Comparison of ENCODE assay signal across 22 cellular contexts in the genomic region with DNA sequence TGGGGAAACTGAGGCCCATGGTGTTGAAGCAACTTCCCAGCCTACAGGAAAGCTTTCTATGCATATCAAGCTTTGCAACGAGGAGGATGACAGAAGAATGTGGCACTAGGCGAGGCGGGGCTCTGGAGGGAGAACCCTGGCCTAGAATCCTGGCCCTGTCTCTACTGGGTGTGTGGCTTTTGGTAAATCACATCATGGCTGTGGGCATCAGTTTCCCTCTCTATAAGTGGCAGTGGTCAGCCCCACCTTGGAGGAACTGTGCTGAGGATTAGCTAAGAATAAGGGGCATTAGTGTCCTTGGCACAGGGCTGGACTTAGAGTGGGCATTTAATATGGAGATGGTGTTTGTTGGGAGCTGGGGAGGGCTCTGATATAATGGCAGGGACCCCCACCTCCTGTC.
DNase-seq lines count a peak whose midpoint lies in the region; ATAC-seq, FAIRE-seq and TF ChIP-seq lines count a peak whose summit lies in the region.
"Had no signal": no experiment of that assay in that cellular context is flagged by ENCODE, and none has a peak within 500 bp of the region (broad histone marks: within the 10 kb centered on the region; RNA-seq: fewer than 3 reads in every experiment).

No MANE protein-coding gene starts in this region.

- no peak for FAIRE-seq in GM12878 (lab: Jason Lieb, UNC)
- FAIRE-seq: endometrium, TTC549 had no signal

- TF ChIP-seq CTCF in KMS-11 (conservative IDR thresholded peaks at IDR 0.05; ENCODE audit: low read depth, low read length) (no peak), GM12878 (IDR thresholded peaks at IDR 0.05 in 2 of 3, conservative IDR thresholded peaks at IDR 0.05 in 1 of 3; ENCODE audit: control insufficient read depth in 2 of 3, extremely low read depth in 1 of 3, insufficient read depth in 1 of 3, low read depth in 3 of 3, low read length in 3 of 3) (no peak)

- H3K4me3 ChIP-seq in KMS-11 (IDR thresholded peaks at IDR 0.05; ENCODE audit: insufficient read depth, low read depth, low read length), result no peak overlapping the region
- no peak overlapping the region for H3K4me3 ChIP-seq in GM12878
- H3K4me3 ChIP-seq: colonic mucosa, lung, smooth muscle cell, upper lobe of right lung had no signal

- peaks cover 75% of the 10 kb centered on the region for H3K4me1 Mint-ChIP-seq in activated CD8-positive, alpha-beta memory T cell treated with anti-CD3 and anti-CD28 coated beads, Interleukin-2, amount 10 ng/mL, durations not matched to agents 7 days and 5 days
- peaks cover 97% of the 10 kb centered on the region for H3K4me1 Mint-ChIP-seq in stimulated activated naive CD8-positive, alpha-beta T cell treated with anti-CD3 and anti-CD28 coated beads, Interleukin-15, amount 100 ng/mL, for 72 hours

- BruUV-seq in GM12878 (replicated peaks; lab: Mats Ljungman, UMichigan), result no TSS peak

- no peaks in the 10 kb centered on the region for H3K79me2 ChIP-seq in KMS-11 (ENCODE audit: insufficient read depth, low read depth)
- H3K79me2 ChIP-seq in GM12878 (ENCODE audit: control insufficient read depth, insufficient read depth, low read length), result no peaks in the 10 kb centered on the region

- H3K36me3 ChIP-seq in KMS-11 (ENCODE audit: insufficient read depth) (no peaks in the 10 kb centered on the region), GM12878 (ENCODE audit: control insufficient read depth in 2 of 2, insufficient read depth in 2 of 2, low read length in 1 of 2) (no peaks in the 10 kb centered on the region)
- H3K36me3 ChIP-seq: colonic mucosa, upper lobe of right lung had no signal

- no peak overlapping the region for H3K4me3 Mint-ChIP-seq in activated CD8-positive, alpha-beta memory T cell treated with anti-CD3 and anti-CD28 coated beads, Interleukin-2, amount 10 ng/mL, durations not matched to agents 7 days and 5 days
- peak overlapping the region; percentile 67 to 73 for H3K4me3 Mint-ChIP-seq in stimulated activated naive CD8-positive, alpha-beta T cell treated with anti-CD3 and anti-CD28 coated beads, Interleukin-15, amount 100 ng/mL, for 72 hours
- H3K4me3 Mint-ChIP-seq: stimulated activated naive B cell treated with anti-CD40 and anti-IgM and Interleukin-4, amounts not matched to agents 10 μg/mL and 1 μg/mL and 100 μg/mL, for 72 hours had no signal

- H3K27ac ChIP-seq in KMS-11 (peak overlapping the region; percentile 46), GM12878 (ENCODE audit: control insufficient read depth, insufficient read depth) (no peak overlapping the region; the same call in 1 of the 2 replicates)
- H3K27ac ChIP-seq: colonic mucosa, upper lobe of right lung had no signal

- no peak for TF ChIP-seq RAD21 in GM12878 (IDR thresholded peaks at IDR 0.05; ENCODE audit: insufficient read depth, low read depth, low read length)

- H4K20me1 ChIP-seq in KMS-11 (ENCODE audit: insufficient read depth) (no peaks in the 10 kb centered on the region), GM12878 (ENCODE audit: control insufficient read depth, insufficient read depth) (no peaks in the 10 kb centered on the region)

- intact Hi-C loops in GM12878 (cut with micrococcal nuclease; ENCODE audit: unreplicated experiment), result no loop called here

- DNase-seq in activated CD8-positive, alpha-beta memory T cell treated with anti-CD3 and anti-CD28 coated beads, Interleukin-2, amount 10 ng/mL, durations not matched to agents 7 days and 5 days, result no peak
- DNase-seq in activated CD8-positive, alpha-beta memory T cell treated with anti-CD3 and anti-CD28 coated beads, Interleukin-2, amount 50 U/mL, for 4 hours, result no peak
- DNase-seq in GM12878 (ENCODE audit: low read depth, low spot score), result no peak
- DNase-seq in stimulated activated naive CD8-positive, alpha-beta T cell treated with anti-CD3 and anti-CD28 coated beads, Interleukin-15, amount 100 ng/mL, for 72 hours, result no peak
- no peak for DNase-seq in KG1 (lab: John Stamatoyannopoulos, UW)
- no peak for DNase-seq in stimulated activated naive CD4-positive, alpha-beta T cell (lab: John Stamatoyannopoulos, UW)
- DNase-seq in NCI-H2196 treated with DMSO at 0.1 percent for 48 hours (lab: John Stamatoyannopoulos, UW; ENCODE audit: unreplicated experiment), result no peak
- DNase-seq: activated CD4-positive, alpha-beta T cell treated with anti-CD3 and anti-CD28 coated beads for 1 hour; colonic mucosa; GOT3; islet precursor cell; NCI-H1105 treated with DMSO at 0.1 percent for 48 hours; NCI-H2029 treated with DMSO at 0.1 percent for 48 hours; NCI-H345; Right ventricle myocardium superior; stimulated activated naive B cell treated with anti-CD40 and anti-IgM and Interleukin-4, amounts not matched to agents 10 μg/mL and 1 μg/mL and 100 μg/mL, for 72 hours; upper lobe of right lung had no signal

- POLR2A ChIA-PET in GM12878 (lab: Charles Lee), result interaction anchor here (1.8 to 1.9 kb wide), 2 partner anchors 7 to 10 kb away, joined by 5 to 6 read pairs; no protein-coding TSS in a partner anchor

- WGBS in GM12878 (ENCODE audit: insufficient coverage, insufficient replicate concordance, low lambda C conversion rate, missing lambda C conversion rate), result 6% methylated on average over 3 of the region's 3 CpGs

- no peaks in the 10 kb centered on the region for H3K27me3 Mint-ChIP-seq in activated CD8-positive, alpha-beta memory T cell treated with anti-CD3 and anti-CD28 coated beads, Interleukin-2, amount 10 ng/mL, durations not matched to agents 7 days and 5 days
- H3K27me3 Mint-ChIP-seq in stimulated activated naive CD8-positive, alpha-beta T cell treated with anti-CD3 and anti-CD28 coated beads, Interleukin-15, amount 100 ng/mL, for 72 hours, result no peaks in the 10 kb centered on the region

- peaks cover 37% of the 10 kb centered on the region for H3K4me1 ChIP-seq in KMS-11 (ENCODE audit: low read depth, poor library complexity, severe bottlenecking)
- peaks cover 36% of the 10 kb centered on the region for H3K4me1 ChIP-seq in GM12878 (ENCODE audit: control insufficient read depth, insufficient read depth, low read length)
- H3K4me1 ChIP-seq: colonic mucosa, upper lobe of right lung had no signal

- CTCF ChIA-PET in activated CD8-positive, alpha-beta memory T cell treated with anti-CD3 and anti-CD28 coated beads, Interleukin-2, amount 10 ng/mL, durations not matched to agents 7 days and 5 days (lab: Charles Lee), result interaction anchor here (0.9 to 3.2 kb wide), 12 partner anchors 9 to 256 kb away, joined by 3 to 20 read pairs (median 10); no protein-coding TSS in a partner anchor
- CTCF ChIA-PET in GM12878 (lab: Yijun Ruan, JAX), result interaction anchor here (0.8 to 9.4 kb wide), 14 partner anchors 8 to 256 kb away, joined by 3 to 160 read pairs (median 6); no protein-coding TSS in a partner anchor

- no peak for TF ChIP-seq POLR2A in GM12878 (IDR thresholded peaks at IDR 0.05; ENCODE audit: low read depth, low read length)

- H3K9me3 ChIP-seq in GM12878 (replicated peaks; ENCODE audit: control insufficient read depth, insufficient read depth, low read length), result no peaks in the 10 kb centered on the region
- H3K9me3 ChIP-seq: colonic mucosa, upper lobe of right lung had no signal

- no peaks in the 10 kb centered on the region for H3K9me3 Mint-ChIP-seq in activated CD8-positive, alpha-beta memory T cell treated with anti-CD3 and anti-CD28 coated beads, Interleukin-2, amount 10 ng/mL, durations not matched to agents 7 days and 5 days (ENCODE audit: low read depth)
- no peaks in the 10 kb centered on the region for H3K9me3 Mint-ChIP-seq in stimulated activated naive CD8-positive, alpha-beta T cell treated with anti-CD3 and anti-CD28 coated beads, Interleukin-15, amount 100 ng/mL, for 72 hours
- H3K9me3 Mint-ChIP-seq: stimulated activated naive B cell treated with anti-CD40 and anti-IgM and Interleukin-4, amounts not matched to agents 10 μg/mL and 1 μg/mL and 100 μg/mL, for 72 hours had no signal

- peaks cover 2% of the 10 kb centered on the region for H3K36me3 Mint-ChIP-seq in activated CD8-positive, alpha-beta memory T cell treated with anti-CD3 and anti-CD28 coated beads, Interleukin-2, amount 10 ng/mL, durations not matched to agents 7 days and 5 days
- H3K36me3 Mint-ChIP-seq: stimulated activated naive B cell treated with anti-CD40 and anti-IgM and Interleukin-4, amounts not matched to agents 10 μg/mL and 1 μg/mL and 100 μg/mL, for 72 hours had no signal

- H3K27ac Mint-ChIP-seq in activated CD8-positive, alpha-beta memory T cell treated with anti-CD3 and anti-CD28 coated beads, Interleukin-2, amount 10 ng/mL, durations not matched to agents 7 days and 5 days, result peak overlapping the region; percentile 84
- H3K27ac Mint-ChIP-seq in stimulated activated naive CD8-positive, alpha-beta T cell treated with anti-CD3 and anti-CD28 coated beads, Interleukin-15, amount 100 ng/mL, for 72 hours, result peak overlapping the region; percentile 17 to 31
- H3K27ac Mint-ChIP-seq: stimulated activated naive B cell treated with anti-CD40 and anti-IgM and Interleukin-4, amounts not matched to agents 10 μg/mL and 1 μg/mL and 100 μg/mL, for 72 hours had no signal

- SMC1A ChIA-PET in GM12878 (lab: Charles Lee; ENCODE audit: uncharacterized antibody, unreplicated experiment), result interaction anchor here (0.7 to 3.1 kb wide), 11 partner anchors 9 to 125 kb away, joined by 3 to 17 read pairs (median 4); no protein-coding TSS in a partner anchor

- RAD21 ChIA-PET in GM12878 (lab: Charles Lee; ENCODE audit: unreplicated experiment), result interaction anchor here (1.0 to 2.7 kb wide), 9 partner anchors 9 to 256 kb away, joined by 3 to 16 read pairs (median 5); no protein-coding TSS in a partner anchor

- H3K9ac ChIP-seq in KMS-11, result no peak overlapping the region
- H3K9ac ChIP-seq in GM12878 (ENCODE audit: control insufficient read depth, insufficient read depth, low read length), result no peak overlapping the region

- no peak overlapping the region for H2AFZ ChIP-seq in KMS-11 (ENCODE audit: low read depth)
- no peak overlapping the region for H2AFZ ChIP-seq in GM12878 (ENCODE audit: control insufficient read depth, low read depth, low read length)

- H3K27me3 ChIP-seq in KMS-11 (ENCODE audit: insufficient read depth, low read depth) (no peaks in the 10 kb centered on the region), GM12878 (replicated peaks in 1 of 2; ENCODE audit: control insufficient read depth in 2 of 2, insufficient read depth in 2 of 2, low read length in 1 of 2) (no peaks in the 10 kb centered on the region)
- H3K27me3 ChIP-seq: colonic mucosa, upper lobe of right lung had no signal

- in situ Hi-C loops in GM12878 (cut with MboI), result no loop called here

- ATAC-seq in activated CD8-positive, alpha-beta memory T cell treated with anti-CD3 and anti-CD28 coated beads, Interleukin-2, amount 10 ng/mL, durations not matched to agents 7 days and 5 days, result no peak
- no peak for ATAC-seq in GM12878
- no peak for ATAC-seq in stimulated activated naive CD8-positive, alpha-beta T cell treated with anti-CD3 and anti-CD28 coated beads, Interleukin-15, amount 100 ng/mL, for 72 hours
- ATAC-seq: upper lobe of right lung had no signal

- H3K4me2 ChIP-seq in KMS-11 (peak overlapping the region; percentile 49), GM12878 (ENCODE audit: control insufficient read depth, insufficient read depth) (peak overlapping the region; percentile 59; the same call in 1 of the 2 replicates)
- H3K4me2 ChIP-seq: smooth muscle cell had no signal

- no peak for TF ChIP-seq EP300 in GM12878 (IDR thresholded peaks at IDR 0.05; ENCODE audit: borderline replicate concordance in 1 of 2, control insufficient read depth in 1 of 2, low read depth in 2 of 2, low read length in 2 of 2)

TF ChIP-seq in GM12878, 131 proteins besides CTCF, POLR2A, EP300 and RAD21 (continues in another document):
- TF ChIP-seq SPI1 (IDR thresholded peaks at IDR 0.05; ENCODE audit: borderline replicate concordance, insufficient read depth, low read depth, low read length), result no peak
